Comparison of ENCODE assay signal across 16 cellular contexts in the genomic region with DNA sequence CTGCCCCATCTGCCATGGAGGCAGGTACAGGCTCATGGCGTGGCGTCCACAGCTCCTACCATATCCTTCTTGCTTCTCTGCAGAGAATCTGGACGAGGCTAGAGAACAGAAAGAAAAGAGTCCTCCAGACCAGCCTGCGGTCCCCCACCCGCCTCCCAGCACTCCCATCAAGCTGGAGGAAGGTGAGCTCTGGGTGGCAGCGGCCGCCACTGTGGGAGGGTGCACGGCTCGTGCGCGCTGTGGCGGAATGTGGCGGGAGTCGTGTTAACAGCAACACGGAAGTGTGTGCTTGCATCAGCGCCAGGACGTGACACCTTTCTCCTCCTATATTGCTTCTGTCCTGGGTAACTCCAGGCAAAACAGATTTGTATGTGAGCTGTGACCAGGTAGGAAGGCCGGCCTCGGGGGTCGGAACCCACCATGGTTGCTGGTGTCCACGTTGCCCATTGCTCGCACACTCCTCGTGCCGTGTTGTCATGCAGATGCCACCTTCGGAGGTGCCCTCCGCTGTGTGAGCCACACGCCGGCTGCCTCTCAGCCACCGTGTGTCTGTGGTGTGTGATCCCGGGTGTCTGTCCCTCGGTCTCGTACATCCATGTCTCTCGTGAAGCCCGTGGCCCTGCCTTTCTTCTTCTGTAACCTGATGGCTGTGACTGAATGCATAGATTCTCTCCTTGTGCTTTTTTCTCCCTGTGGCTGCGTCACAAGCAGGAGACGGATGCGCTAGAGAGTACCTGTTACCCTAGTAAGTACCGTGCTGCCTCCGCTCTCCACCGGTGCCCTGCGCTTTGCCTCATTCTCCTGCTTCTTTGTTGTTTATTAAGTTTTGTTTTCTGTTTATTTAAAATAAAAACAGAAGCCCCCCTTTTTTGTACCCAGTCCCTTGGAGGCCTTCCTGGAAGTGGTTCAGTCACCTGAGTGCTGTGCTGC. TPM values are rescaled to one million over a fixed set of nuclear protein-coding genes. Genes with fewer than 3 reads are reported as not detected.
A peak's percentile ranks its signal among the peaks of the same experiment; 100 is the strongest.
DNase-seq lines count a peak whose midpoint lies in the region; ATAC-seq and TF ChIP-seq lines count a peak whose summit lies in the region.
"Had no signal": no experiment of that assay in that cellular context is flagged by ENCODE, and none has a peak within 500 bp of the region (broad histone marks: within the 10 kb centered on the region; RNA-seq: fewer than 3 reads in every experiment).

No MANE protein-coding gene starts in this region.

- ATAC-seq in Right ventricle myocardium inferior, result no peak
- ATAC-seq in activated T-cell treated with anti-CD3 and anti-CD28 coated beads, Interleukin-2, amount 50 U/mL, for 4 hours, result no peak
- ATAC-seq: activated CD4-positive, alpha-beta T cell treated with anti-CD3 and anti-CD28 coated beads for 36 hours; heart left ventricle had no signal

- peak overlapping the region; percentile 39 for H3K27ac Mint-ChIP-seq in type B pancreatic cell
- H3K27ac Mint-ChIP-seq: activated CD4-positive, alpha-beta T cell treated with anti-CD3 and anti-CD28 coated beads for 36 hours; activated T-helper 2 cell treated with anti-CD3 and anti-CD28 coated beads, Interferon-gamma antibody, Interleukin-2, Interleukin-4, amounts not matched to agents 10 μg/mL and 5 μg/mL and 100 μg/mL, durations not matched to agents 14 hours and 24 hours and 36 hours had no signal

- H3K36me3 Mint-ChIP-seq in activated T-cell treated with anti-CD3 and anti-CD28 coated beads, Interleukin-2, amount 50 U/mL, for 4 hours (ENCODE audit: insufficient read depth), result peaks cover 28% of the 10 kb centered on the region
- H3K36me3 Mint-ChIP-seq in type B pancreatic cell, result peaks cover 30% of the 10 kb centered on the region

- no peak for TF ChIP-seq CTCF in left ventricle myocardium inferior (IDR thresholded peaks at IDR 0.05; ENCODE audit: borderline replicate concordance)
- no peak for TF ChIP-seq CTCF in type B pancreatic cell (conservative IDR thresholded peaks at IDR 0.05)

- peaks cover 26% of the 10 kb centered on the region for H3K4me1 Mint-ChIP-seq in activated T-cell treated with anti-CD3 and anti-CD28 coated beads, Interleukin-2, amount 50 U/mL, for 4 hours (ENCODE audit: low read depth)
- H3K4me1 Mint-ChIP-seq in type B pancreatic cell (ENCODE audit: unreplicated experiment), result peaks cover 16% of the 10 kb centered on the region

- DNase-seq in Right ventricle myocardium inferior (ENCODE audit: missing footprints) (peak; percentile 60), left ventricle myocardium inferior (no peak), mesenteric fat pad (ENCODE audit: low spot score) (peak; percentile 78), type B pancreatic cell (ENCODE audit: extremely low spot score, unreplicated experiment) (peak; percentile 60), cerebellum (ENCODE audit: low spot score) (no peak), AML-193 (lab: John Stamatoyannopoulos, UW) (no peak)
- DNase-seq in activated T-cell treated with anti-CD3 and anti-CD28 coated beads, Interleukin-2, amount 50 U/mL, for 4 hours, result peak; percentile 3
- DNase-seq in effector memory CD4-positive, alpha-beta T cell, result no peak
- DNase-seq: Calu3, GDM1, NCI-H1048, NCI-H2171, NCI-H82 had no signal

- no peaks in the 10 kb centered on the region for H3K27me3 Mint-ChIP-seq in activated T-cell treated with anti-CD3 and anti-CD28 coated beads, Interleukin-2, amount 50 U/mL, for 4 hours (ENCODE audit: low read depth)
- H3K27me3 Mint-ChIP-seq in type B pancreatic cell, result no peaks in the 10 kb centered on the region
- H3K27me3 Mint-ChIP-seq: activated CD4-positive, alpha-beta T cell treated with anti-CD3 and anti-CD28 coated beads for 36 hours had no signal

- no peak overlapping the region for H3K4me3 Mint-ChIP-seq in activated T-cell treated with anti-CD3 and anti-CD28 coated beads, Interleukin-2, amount 50 U/mL, for 4 hours
- no peak overlapping the region for H3K4me3 Mint-ChIP-seq in type B pancreatic cell
- H3K4me3 Mint-ChIP-seq: activated CD4-positive, alpha-beta T cell treated with anti-CD3 and anti-CD28 coated beads for 36 hours had no signal

- H3K9me3 Mint-ChIP-seq in activated T-cell treated with anti-CD3 and anti-CD28 coated beads, Interleukin-2, amount 50 U/mL, for 4 hours, result no peaks in the 10 kb centered on the region
- H3K9me3 Mint-ChIP-seq in type B pancreatic cell, result peaks cover 4% of the 10 kb centered on the region
- H3K9me3 Mint-ChIP-seq: activated T-helper 2 cell treated with anti-CD3 and anti-CD28 coated beads, Interferon-gamma antibody, Interleukin-2, Interleukin-4, amounts not matched to agents 10 μg/mL and 5 μg/mL and 100 μg/mL, durations not matched to agents 14 hours and 24 hours and 36 hours had no signal

- intact Hi-C loops in Right ventricle myocardium inferior (cut with DNase I), result no loop called here
- intact Hi-C loops in left ventricle myocardium inferior (cut with micrococcal nuclease), result no loop called here

- H3K36me3 ChIP-seq in left ventricle myocardium inferior, result peaks cover 94% of the 10 kb centered on the region
- H3K36me3 ChIP-seq in effector memory CD4-positive, alpha-beta T cell (ENCODE audit: control insufficient read depth, insufficient read depth, low read length), result peaks cover 70% of the 10 kb centered on the region

- H3K4me1 ChIP-seq in left ventricle myocardium inferior, result peaks cover 32% of the 10 kb centered on the region
- peaks cover 12% of the 10 kb centered on the region for H3K4me1 ChIP-seq in effector memory CD4-positive, alpha-beta T cell (ENCODE audit: control insufficient read depth, insufficient read depth, low read length, poor library complexity, severe bottlenecking)

- H3K27me3 ChIP-seq in left ventricle myocardium inferior (ENCODE audit: low read depth), result no peaks in the 10 kb centered on the region
- H3K27me3 ChIP-seq in effector memory CD4-positive, alpha-beta T cell (replicated peaks; ENCODE audit: control insufficient read depth, insufficient read depth, low read length, poor library complexity, severe bottlenecking), result no peaks in the 10 kb centered on the region
- H3K27me3 ChIP-seq: heart left ventricle had no signal

- H3K4me3 ChIP-seq in left ventricle myocardium inferior, result no peak overlapping the region
- H3K4me3 ChIP-seq in effector memory CD4-positive, alpha-beta T cell (ENCODE audit: insufficient read depth, low read depth, low read length, poor library complexity, severe bottlenecking), result no peak overlapping the region
- H3K4me3 ChIP-seq: heart left ventricle had no signal

- no peak overlapping the region for H3K27ac ChIP-seq in left ventricle myocardium inferior (replicated peaks)
- H3K27ac ChIP-seq in effector memory CD4-positive, alpha-beta T cell (ENCODE audit: insufficient read depth, low read length, poor library complexity, severe bottlenecking), result no peak overlapping the region
- H3K27ac ChIP-seq: heart left ventricle had no signal

- H3K9me3 ChIP-seq in left ventricle myocardium inferior (replicated peaks), result no peaks in the 10 kb centered on the region
- no peaks in the 10 kb centered on the region for H3K9me3 ChIP-seq in effector memory CD4-positive, alpha-beta T cell (ENCODE audit: control insufficient read depth, low read length)
- H3K9me3 ChIP-seq: heart left ventricle had no signal

RNA-seq across cellular contexts. Expression of gene NOP14, which starts 37.0 kb away (rescaled TPM):
- 18.3 TPM for total RNA-seq in Right ventricle myocardium inferior
- 17.4 TPM for total RNA-seq in left ventricle myocardium inferior
- total RNA-seq in activated T-cell treated with anti-CD3 and anti-CD28 coated beads, Interleukin-2, amount 50 U/mL, for 4 hours, result 100 to 1,000 TPM; 165 to 187 (median 179) TPM
- total RNA-seq in mesenteric fat pad, result 37.5 TPM
- 32.4 and 33.8 TPM in 2 replicates for total RNA-seq in type B pancreatic cell (ENCODE audit: low replicate concordance)
- total RNA-seq in cerebellum, result 7.1 TPM

RNA-seq across cellular contexts. Expression of gene GRK4, which starts 37.2 kb away (rescaled TPM):
- total RNA-seq in Right ventricle myocardium inferior (7.7 TPM), left ventricle myocardium inferior (9.0 TPM), mesenteric fat pad (6.0 TPM), type B pancreatic cell (ENCODE audit: low replicate concordance) (8.9 and 9.3 TPM in 2 replicates), cerebellum (26.5 TPM)
- 1 to 10 TPM; 2.7 to 3.0 (median 2.9) TPM for total RNA-seq in activated T-cell treated with anti-CD3 and anti-CD28 coated beads, Interleukin-2, amount 50 U/mL, for 4 hours

Comparison
In these comparisons a context has a peak if more than half of its experiments do, and no peak if none do; other contexts are left out.
1. DNase-seq: peak in Right ventricle myocardium inferior (single experiment), activated T-cell treated with anti-CD3 and anti-CD28 coated beads, Interleukin-2, amount 50 U/mL, for 4 hours (single experiment), mesenteric fat pad (single experiment) and type B pancreatic cell (single experiment); none in left ventricle myocardium inferior (single experiment), cerebellum (single experiment), AML-193 (0 of 2) and effector memory CD4-positive, alpha-beta T cell (0 of 3).